24 cellular contexts compared by ENCODE assay signal in the genomic region with DNA sequence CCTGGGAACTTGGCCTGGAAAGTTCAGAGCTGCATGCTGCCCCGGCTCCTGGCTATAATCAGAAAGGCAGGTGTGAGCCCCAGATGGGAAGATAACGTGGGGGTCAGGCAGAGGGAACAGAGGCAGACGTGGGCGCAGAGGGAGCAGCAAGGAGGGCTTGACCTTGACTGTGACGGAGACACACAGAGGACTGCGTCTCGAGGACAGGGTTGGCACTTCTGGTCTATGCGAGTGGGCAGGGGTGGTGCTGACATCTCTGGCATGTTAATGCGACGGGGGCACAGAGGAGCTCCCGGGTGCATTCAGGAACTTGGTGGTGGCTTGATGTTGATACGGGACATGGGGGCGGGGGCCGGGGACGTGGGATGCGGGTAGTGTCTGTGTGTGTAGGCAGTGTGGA.
DNase-seq lines count a peak whose midpoint lies in the region; ATAC-seq and TF ChIP-seq lines count a peak whose summit lies in the region.
"Had no signal": no experiment of that assay in that cellular context is flagged by ENCODE, and none has a peak within 500 bp of the region (broad histone marks: within the 10 kb centered on the region; RNA-seq: fewer than 3 reads in every experiment).

No MANE protein-coding gene starts in this region.

- H3K9ac ChIP-seq in neuronal stem cell (ENCODE audit: low read depth, low read length, poor library complexity), result no peak overlapping the region
- H3K9ac ChIP-seq: KMS-11 had no signal

- peaks cover 4% of the 10 kb centered on the region for H3K79me1 ChIP-seq in neuronal stem cell (ENCODE audit: low read depth, low read length)

- H3K9me3 ChIP-seq in aorta (ENCODE audit: control insufficient read depth, low read length) (no peaks in the 10 kb centered on the region), neuronal stem cell (replicated peaks in 1 of 2; ENCODE audit: control insufficient read depth in 2 of 2, insufficient read depth in 1 of 2, low read depth in 1 of 2, low read length in 2 of 2) (peaks cover 0 to 3% of the 10 kb centered on the region in 2 donors)
- H3K9me3 ChIP-seq: BE2C had no signal

- H3K4ac ChIP-seq in neuronal stem cell (ENCODE audit: low read length), result no peak overlapping the region

- H3K4me2 ChIP-seq in neuronal stem cell (ENCODE audit: insufficient read depth, low read length, poor library complexity, severe bottlenecking), result no peak overlapping the region
- H3K4me2 ChIP-seq: KMS-11 had no signal

- H3K4me1 ChIP-seq in aorta (ENCODE audit: control insufficient read depth in 1 of 2, insufficient read depth in 2 of 2, low read length in 2 of 2) (no peaks in the 10 kb centered on the region), neuronal stem cell (ENCODE audit: control insufficient read depth in 2 of 2, insufficient read depth in 1 of 2, low read depth in 1 of 2, low read length in 2 of 2) (no peaks in the 10 kb centered on the region)
- H3K4me1 ChIP-seq: BE2C had no signal

- H3K36me3 ChIP-seq in aorta (ENCODE audit: control insufficient read depth in 1 of 2, insufficient read depth in 2 of 2, low read length in 1 of 2) (no peaks in the 10 kb centered on the region), neuronal stem cell (replicated peaks in 1 of 2; ENCODE audit: control insufficient read depth in 2 of 2, insufficient read depth in 2 of 2, low read length in 2 of 2) (no peaks in the 10 kb centered on the region)
- H3K36me3 ChIP-seq: BE2C had no signal

- H3K27me3 ChIP-seq in aorta (ENCODE audit: control insufficient read depth in 1 of 2, insufficient read depth in 2 of 2, low read length in 1 of 2) (no peaks in the 10 kb centered on the region), neuronal stem cell (ENCODE audit: control insufficient read depth in 3 of 3, insufficient read depth in 3 of 3, low read depth in 1 of 3, low read length in 3 of 3) (no peaks in the 10 kb centered on the region)
- H3K27me3 ChIP-seq: BE2C had no signal

- no peak overlapping the region for H2BK15ac ChIP-seq in neuronal stem cell (ENCODE audit: low read length)

- H3K36me3 Mint-ChIP-seq in activated CD8-positive, alpha-beta T cell treated with anti-CD3 and anti-CD28 coated beads, Interleukin-2, amount 10 ng/mL, durations not matched to agents 7 days and 5 days (ENCODE audit: low read depth), result no peaks in the 10 kb centered on the region
- no peaks in the 10 kb centered on the region for H3K36me3 Mint-ChIP-seq in activated CD8-positive, alpha-beta T cell treated with anti-CD3 and anti-CD28 coated beads for 36 hours (ENCODE audit: low read depth)
- H3K36me3 Mint-ChIP-seq in osteocyte (ENCODE audit: unreplicated experiment), result no peaks in the 10 kb centered on the region
- H3K36me3 Mint-ChIP-seq: CD14-positive monocyte; CD8-positive, alpha-beta memory T cell; IgD-negative memory B cell had no signal

- no peak overlapping the region for H2BK5ac ChIP-seq in neuronal stem cell (ENCODE audit: low read length)

- no peaks in the 10 kb centered on the region for H3K9me3 Mint-ChIP-seq in activated CD8-positive, alpha-beta T cell treated with anti-CD3 and anti-CD28 coated beads, Interleukin-2, amount 10 ng/mL, durations not matched to agents 7 days and 5 days (ENCODE audit: insufficient read depth)
- H3K9me3 Mint-ChIP-seq in activated CD8-positive, alpha-beta T cell treated with anti-CD3 and anti-CD28 coated beads for 36 hours, result no peaks in the 10 kb centered on the region
- H3K9me3 Mint-ChIP-seq in osteocyte (ENCODE audit: unreplicated experiment), result no peaks in the 10 kb centered on the region
- H3K9me3 Mint-ChIP-seq: CD14-positive monocyte had no signal

- no peak overlapping the region for H3K27ac Mint-ChIP-seq in activated CD8-positive, alpha-beta T cell treated with anti-CD3 and anti-CD28 coated beads, Interleukin-2, amount 10 ng/mL, durations not matched to agents 7 days and 5 days
- no peak overlapping the region for H3K27ac Mint-ChIP-seq in activated CD8-positive, alpha-beta T cell treated with anti-CD3 and anti-CD28 coated beads for 36 hours
- H3K27ac Mint-ChIP-seq in osteocyte (ENCODE audit: unreplicated experiment), result no peak overlapping the region
- H3K27ac Mint-ChIP-seq: IgD-negative memory B cell had no signal

- CTCF ChIA-PET in activated CD8-positive, alpha-beta T cell treated with anti-CD3 and anti-CD28 coated beads, Interleukin-2, amount 10 ng/mL, durations not matched to agents 7 days and 5 days (lab: Charles Lee), result no interaction called here
- CTCF ChIA-PET in activated CD8-positive, alpha-beta T cell treated with anti-CD3 and anti-CD28 coated beads for 36 hours (lab: Charles Lee), result no interaction called here

- peak; percentile 12 for DNase-seq in activated CD8-positive, alpha-beta T cell treated with anti-CD3 and anti-CD28 coated beads, Interleukin-2, amount 10 ng/mL, durations not matched to agents 7 days and 5 days
- no peak for DNase-seq in activated CD8-positive, alpha-beta T cell treated with anti-CD3 and anti-CD28 coated beads for 36 hours
- peak; percentile 15 for DNase-seq in GM13976 (ENCODE audit: low spot score)
- no peak for DNase-seq in left colon
- peak; percentile 66 for DNase-seq in osteocyte (ENCODE audit: extremely low spot score, unreplicated experiment)
- DNase-seq in aorta, result no peak
- DNase-seq in activated naive CD4-positive, alpha-beta T cell treated with anti-CD3 and anti-CD28 coated beads, Interleukin-2, amount 50 U/mL, for 16 hours, result no peak
- DNase-seq in neuronal stem cell (ENCODE audit: low spot score), result no peak
- DNase-seq: 8988T; ACHN; BE2C; CD8-positive, alpha-beta memory T cell; DMS79 treated with DMSO at 0.1 percent for 48 hours; GF-D8; MM.1S; NCI-H2029; NCI-H446 treated with DMSO at 0.1 percent for 48 hours; NCI-H526; SHP77 treated with DMSO at 0.1 percent for 48 hours had no signal

- intact Hi-C loops in activated CD8-positive, alpha-beta T cell treated with anti-CD3 and anti-CD28 coated beads for 36 hours (cut with micrococcal nuclease), result no loop called here
- intact Hi-C loops in left colon (cut with DNase I, micrococcal nuclease), result no loop called here
- intact Hi-C loops in aorta (cut with DNase I), result no loop called here

- H4K8ac ChIP-seq in neuronal stem cell (ENCODE audit: low read depth, low read length), result no peak overlapping the region

- H3K14ac ChIP-seq in neuronal stem cell (ENCODE audit: low read length), result no peak overlapping the region

- in situ Hi-C loops in GM13976 (cut with MboI; ENCODE audit: low sequenced_read_pairs, unreplicated experiment), result no loop called here

- H3K4me3 Mint-ChIP-seq in activated CD8-positive, alpha-beta T cell treated with anti-CD3 and anti-CD28 coated beads, Interleukin-2, amount 10 ng/mL, durations not matched to agents 7 days and 5 days, result no peak overlapping the region
- H3K4me3 Mint-ChIP-seq in activated CD8-positive, alpha-beta T cell treated with anti-CD3 and anti-CD28 coated beads for 36 hours, result no peak overlapping the region
- no peak overlapping the region for H3K4me3 Mint-ChIP-seq in osteocyte (ENCODE audit: unreplicated experiment)
- H3K4me3 Mint-ChIP-seq: CD14-positive monocyte; CD8-positive, alpha-beta memory T cell; IgD-negative memory B cell had no signal

- H2AK5ac ChIP-seq in neuronal stem cell (ENCODE audit: low read depth, low read length), result no peak overlapping the region

- H3K18ac ChIP-seq in neuronal stem cell (ENCODE audit: low read length), result no peak overlapping the region

- no peak overlapping the region for H2BK12ac ChIP-seq in neuronal stem cell (ENCODE audit: low read length)

- TF ChIP-seq CTCF in activated CD8-positive, alpha-beta T cell treated with anti-CD3 and anti-CD28 coated beads for 36 hours (IDR thresholded peaks at IDR 0.05), result no peak
- TF ChIP-seq CTCF in GM13976 (IDR thresholded peaks at IDR 0.05; ENCODE audit: borderline replicate concordance, control extremely low read depth, extremely low read depth, insufficient read depth, missing control alignments) (no peak), osteocyte (IDR thresholded peaks at IDR 0.05) (no peak)

- H2AFZ ChIP-seq in neuronal stem cell (ENCODE audit: low read length), result no peak overlapping the region

- WGBS in aorta, 2 donors, result 71 to 76% methylated on average over 16 of the region's 16 CpGs
- no CpG with 5 or more reads among the region's 16 CpGs for WGBS in neuronal stem cell (ENCODE audit: extremely low coverage in 2 of 2, insufficient read length in 2 of 2, insufficient replicate concordance in 1 of 2), 2 donors

- H3K4me3 ChIP-seq in aorta (ENCODE audit: low read length in 2 of 2) (no peak overlapping the region), neuronal stem cell (ENCODE audit: low read length in 2 of 2) (no peak overlapping the region)

- no peak for ATAC-seq in activated CD8-positive, alpha-beta T cell treated with anti-CD3 and anti-CD28 coated beads, Interleukin-2, amount 10 ng/mL, durations not matched to agents 7 days and 5 days
- ATAC-seq in activated CD8-positive, alpha-beta T cell treated with anti-CD3 and anti-CD28 coated beads for 36 hours, result no peak
- peak; percentile 11 for ATAC-seq in left colon
- ATAC-seq in aorta (ENCODE audit: low FRiP score), result no peak

- no peak overlapping the region for H2BK120ac ChIP-seq in neuronal stem cell (ENCODE audit: low read depth, low read length)

- no peak overlapping the region for H3K23ac ChIP-seq in neuronal stem cell (ENCODE audit: low read depth, low read length, poor library complexity)

- peaks cover 4% of the 10 kb centered on the region for H3K4me1 Mint-ChIP-seq in activated CD8-positive, alpha-beta T cell treated with anti-CD3 and anti-CD28 coated beads, Interleukin-2, amount 10 ng/mL, durations not matched to agents 7 days and 5 days (ENCODE audit: low read depth)
- H3K4me1 Mint-ChIP-seq in activated CD8-positive, alpha-beta T cell treated with anti-CD3 and anti-CD28 coated beads for 36 hours (ENCODE audit: low read depth), result no peaks in the 10 kb centered on the region
- H3K4me1 Mint-ChIP-seq in osteocyte (ENCODE audit: unreplicated experiment), result peaks cover 5% of the 10 kb centered on the region
- H3K4me1 Mint-ChIP-seq: CD14-positive monocyte; CD8-positive, alpha-beta memory T cell; IgD-negative memory B cell had no signal

- H3K27ac ChIP-seq in aorta (ENCODE audit: low read depth in 1 of 2, low read length in 2 of 2) (no peak overlapping the region), neuronal stem cell (replicated peaks; ENCODE audit: low read length) (no peak overlapping the region)
- H3K27ac ChIP-seq: HL-60, KMS-11, RWPE1 had no signal

- POLR2A ChIA-PET in activated CD8-positive, alpha-beta T cell treated with anti-CD3 and anti-CD28 coated beads, Interleukin-2, amount 10 ng/mL, durations not matched to agents 7 days and 5 days (lab: Charles Lee), result no interaction called here
- POLR2A ChIA-PET in activated CD8-positive, alpha-beta T cell treated with anti-CD3 and anti-CD28 coated beads for 36 hours (lab: Charles Lee), result no interaction called here

- no peak overlapping the region for H4K91ac ChIP-seq in neuronal stem cell (ENCODE audit: low read depth, low read length, poor library complexity)

- peaks cover 3% of the 10 kb centered on the region for H3K27me3 Mint-ChIP-seq in activated CD8-positive, alpha-beta T cell treated with anti-CD3 and anti-CD28 coated beads, Interleukin-2, amount 10 ng/mL, durations not matched to agents 7 days and 5 days (ENCODE audit: low read depth)
- no peaks in the 10 kb centered on the region for H3K27me3 Mint-ChIP-seq in activated CD8-positive, alpha-beta T cell treated with anti-CD3 and anti-CD28 coated beads for 36 hours
- peaks cover 6% of the 10 kb centered on the region for H3K27me3 Mint-ChIP-seq in osteocyte (ENCODE audit: unreplicated experiment)

Comparison
In these comparisons a context has a peak if more than half of its experiments do, and no peak if none do; other contexts are left out.
1. DNase-seq: peak in activated CD8-positive, alpha-beta T cell treated with anti-CD3 and anti-CD28 coated beads, Interleukin-2, amount 10 ng/mL, durations not matched to agents 7 days and 5 days (single experiment), GM13976 (single experiment) and osteocyte (single experiment); none in activated CD8-positive, alpha-beta T cell treated with anti-CD3 and anti-CD28 coated beads for 36 hours (single experiment), left colon (0 of 2), aorta (0 of 2), activated naive CD4-positive, alpha-beta T cell treated with anti-CD3 and anti-CD28 coated beads, Interleukin-2, amount 50 U/mL, for 16 hours (single experiment) and neuronal stem cell (single experiment).